In genomic region chr16:48383204-48383876, GRCh38 we compare ENCODE assay signal across 8 cellular contexts. TPM values are rescaled to one million over a fixed set of nuclear protein-coding genes. Genes with fewer than 3 reads are reported as not detected.
DNase-seq lines count a peak whose midpoint lies in the region; ATAC-seq and TF ChIP-seq lines count a peak whose summit lies in the region.

No MANE protein-coding gene starts in this region.

- peak overlapping the region; percentile 86 for H3K27ac Mint-ChIP-seq in activated naive CD4-positive, alpha-beta T cell treated with anti-CD3 and anti-CD28 coated beads, Interleukin-2, amount 10 ng/mL, durations not matched to agents 7 days and 5 days
- H3K27ac Mint-ChIP-seq in type B pancreatic cell: peak overlapping the region; percentile 96

- WGBS in right lobe of liver (ENCODE audit: insufficient coverage, low coverage, low lambda C conversion rate, missing lambda C conversion rate): 8% methylated on average over 3 of the region's 3 CpGs

- no peak for TF ChIP-seq POLR2A in right lobe of liver (IDR thresholded peaks at IDR 0.05)

- CTCF ChIA-PET in activated naive CD4-positive, alpha-beta T cell treated with anti-CD3 and anti-CD28 coated beads, Interleukin-2, amount 10 ng/mL, durations not matched to agents 7 days and 5 days (lab: Charles Lee): interaction anchor here (0.6 to 1.8 kb wide), 4 partner anchors 14 to 240 kb away, joined by 3 to 7 read pairs (median 4); no protein-coding TSS in a partner anchor

- TF ChIP-seq CTCF in astrocyte of the cerebellum (IDR thresholded peaks at IDR 0.05; ENCODE audit: low read depth, low read length, missing control alignments) (no peak), right lobe of liver (IDR thresholded peaks at IDR 0.05) (no peak), type B pancreatic cell (conservative IDR thresholded peaks at IDR 0.05) (no peak)

- peaks cover 0 to 52% (median 20%) of the 10 kb centered on the region in 4 donors for H3K4me1 ChIP-seq in right lobe of liver

- in situ Hi-C loops in astrocyte of the cerebellum (cut with HindIII; ENCODE audit: low sequenced_read_pairs): loop anchor here (10.0 kb wide), 1 partner anchor 61 kb away; no protein-coding TSS in a partner anchor

- H3K4me3 Mint-ChIP-seq in activated naive CD4-positive, alpha-beta T cell treated with anti-CD3 and anti-CD28 coated beads, Interleukin-2, amount 10 ng/mL, durations not matched to agents 7 days and 5 days: peak overlapping the region; percentile 90
- peak overlapping the region; percentile 92 for H3K4me3 Mint-ChIP-seq in type B pancreatic cell

- H3K27ac ChIP-seq in right lobe of liver: peak overlapping the region; percentile 96 to 100 (median 96)

- intact Hi-C loops in right lobe of liver (cut with DNase I): no loop called here

- H3K27me3 ChIP-seq in right lobe of liver: no peaks in the 10 kb centered on the region

- no peaks in the 10 kb centered on the region for H3K36me3 ChIP-seq in right lobe of liver

- peaks cover 11% of the 10 kb centered on the region for H3K27me3 Mint-ChIP-seq in activated naive CD4-positive, alpha-beta T cell treated with anti-CD3 and anti-CD28 coated beads, Interleukin-2, amount 10 ng/mL, durations not matched to agents 7 days and 5 days
- no peaks in the 10 kb centered on the region for H3K27me3 Mint-ChIP-seq in type B pancreatic cell

- H3K4me1 Mint-ChIP-seq in activated naive CD4-positive, alpha-beta T cell treated with anti-CD3 and anti-CD28 coated beads, Interleukin-2, amount 10 ng/mL, durations not matched to agents 7 days and 5 days: peaks cover 36% of the 10 kb centered on the region
- H3K4me1 Mint-ChIP-seq in type B pancreatic cell (ENCODE audit: unreplicated experiment): peaks cover 41% of the 10 kb centered on the region

- no peaks in the 10 kb centered on the region for H3K9me3 Mint-ChIP-seq in activated naive CD4-positive, alpha-beta T cell treated with anti-CD3 and anti-CD28 coated beads, Interleukin-2, amount 10 ng/mL, durations not matched to agents 7 days and 5 days
- H3K9me3 Mint-ChIP-seq in type B pancreatic cell: peaks cover 8% of the 10 kb centered on the region

- ATAC-seq in right lobe of liver (no peak), GM18907 (IDR thresholded peaks at IDR 0.05; ENCODE audit: unreplicated experiment) (no peak)

- peaks cover 6% of the 10 kb centered on the region for H3K36me3 Mint-ChIP-seq in activated naive CD4-positive, alpha-beta T cell treated with anti-CD3 and anti-CD28 coated beads, Interleukin-2, amount 10 ng/mL, durations not matched to agents 7 days and 5 days
- H3K36me3 Mint-ChIP-seq in type B pancreatic cell: peaks cover 12% of the 10 kb centered on the region

- H3K9me3 ChIP-seq in right lobe of liver: no peaks in the 10 kb centered on the region

- no peak for DNase-seq in activated naive CD4-positive, alpha-beta T cell treated with anti-CD3 and anti-CD28 coated beads, Interleukin-2, amount 10 ng/mL, durations not matched to agents 7 days and 5 days
- no peak for DNase-seq in activated naive CD4-positive, alpha-beta T cell treated with Interleukin-2 at 50 U/mL for 16 hours
- DNase-seq in astrocyte of the cerebellum (ENCODE audit: low read depth) (no peak), right lobe of liver (no peak), type B pancreatic cell (ENCODE audit: extremely low spot score, unreplicated experiment) (no peak), DMS79 treated with DMSO at 0.1 percent for 48 hours (lab: John Stamatoyannopoulos, UW) (no peak)
- no peak for DNase-seq in activated CD8-positive, alpha-beta memory T cell treated with anti-CD3 and anti-CD28 coated beads, Interleukin-2, amount 50 U/mL, for 48 hours

- H3K4me3 ChIP-seq in astrocyte of the cerebellum (ENCODE audit: low read depth, low read length) (peak overlapping the region; percentile 66), right lobe of liver (peak overlapping the region; percentile 52 to 96 (median 74))

RNA-seq across cellular contexts. Expression of gene SIAH1, which starts 1.9 kb away (rescaled TPM):
- 10 to 100 TPM in 5 of 6 experiments, 1 to 10 TPM in 1; 8.1 to 14.0 (median 11.5) TPM for total RNA-seq in right lobe of liver
- total RNA-seq in type B pancreatic cell (ENCODE audit: low replicate concordance): 23.3 and 26.8 TPM in 2 replicates
